ENCODE assay signal across 8 cellular contexts in the genomic region with DNA sequence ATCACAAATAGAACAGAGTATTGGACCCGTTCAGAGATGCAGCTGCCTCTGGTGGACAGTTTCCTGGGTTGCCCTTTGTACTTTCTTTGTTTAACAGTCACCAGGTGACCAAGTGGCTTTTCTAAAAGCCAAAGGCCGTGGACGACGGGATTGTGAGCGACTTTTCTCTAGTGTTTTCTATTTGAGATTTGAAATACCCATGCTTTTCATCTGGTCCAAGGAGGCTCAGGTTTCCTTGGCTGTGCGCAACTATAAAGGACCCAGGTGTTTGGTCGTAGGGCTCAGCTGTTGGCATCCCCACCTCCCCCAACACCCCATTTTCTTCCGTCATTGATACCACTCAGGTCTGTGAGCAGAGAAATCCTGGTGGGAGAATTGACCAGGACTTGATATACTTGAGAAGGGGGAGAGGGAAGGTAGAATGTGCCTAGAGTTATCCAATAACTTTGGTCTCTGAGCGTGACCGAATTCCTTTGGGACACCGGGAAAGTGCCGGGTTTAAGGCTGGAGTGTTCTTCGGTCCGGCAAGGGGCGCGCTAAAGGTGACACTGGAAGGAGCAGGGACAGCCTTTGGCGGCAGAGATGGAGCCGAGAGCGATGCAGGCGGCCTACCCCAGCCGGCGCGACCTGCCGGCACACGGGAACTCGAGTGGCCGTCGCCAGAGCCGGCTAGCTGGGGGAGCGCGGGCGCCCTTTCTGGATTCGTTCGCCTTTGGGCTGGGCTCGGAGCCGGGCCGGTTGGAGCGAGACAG.
DNase-seq lines count a peak whose midpoint lies in the region; ATAC-seq and TF ChIP-seq lines count a peak whose summit lies in the region.

No MANE protein-coding gene starts in this region.

- intact Hi-C loops in PC-3 (cut with micrococcal nuclease), result loop anchor here (1.0 kb wide), 1 partner anchor 10 kb away; no protein-coding TSS in a partner anchor

- peaks cover 40% of the 10 kb centered on the region for H3K4me1 ChIP-seq in PC-3 (ENCODE audit: insufficient read depth, low read length)
- peaks cover 59% of the 10 kb centered on the region for H3K4me1 ChIP-seq in osteoblast (ENCODE audit: insufficient read depth, low read length)

- CTCF ChIA-PET in PC-3 (lab: Charles Lee), result no interaction called here

- peak overlapping the region; percentile 99 for H3K4me2 ChIP-seq in PC-3 (ENCODE audit: low read length)
- peak overlapping the region; percentile 84 for H3K4me2 ChIP-seq in osteoblast (ENCODE audit: insufficient read depth, low read length)

- H3K9me3 Mint-ChIP-seq in activated T-cell treated with anti-CD3 and anti-CD28 coated beads, Interleukin-2, amount 50 U/mL, for 4 hours, result no peaks in the 10 kb centered on the region

- TF ChIP-seq CTCF in PC-3 (conservative IDR thresholded peaks at IDR 0.05; ENCODE audit: low read depth, low read length) (no peak), epithelial cell of esophagus (IDR thresholded peaks at IDR 0.05; ENCODE audit: insufficient read depth, low read depth, low read length, missing control alignments) (no peak), osteoblast (IDR thresholded peaks at IDR 0.05; ENCODE audit: extremely low read depth, low read depth, low read length) (no peak)

- H3K4me3 Mint-ChIP-seq in activated T-cell treated with anti-CD3 and anti-CD28 coated beads, Interleukin-2, amount 50 U/mL, for 4 hours, result peak overlapping the region; percentile 87

- peaks cover 60% of the 10 kb centered on the region for H3K4me1 Mint-ChIP-seq in activated T-cell treated with anti-CD3 and anti-CD28 coated beads, Interleukin-2, amount 50 U/mL, for 4 hours (ENCODE audit: low read depth)

- no peak for DNase-seq in activated T-cell treated with anti-CD3 and anti-CD28 coated beads, Interleukin-2, amount 50 U/mL, for 4 hours
- DNase-seq in activated T-cell treated with anti-CD3 and anti-CD28 coated beads for 4 hours (no peak), PC-3 (peak; percentile 18), epithelial cell of esophagus (ENCODE audit: low read depth) (no peak), osteoblast (ENCODE audit: insufficient read length, low spot score, missing footprints) (peak; percentile 79), OCI-M2 (lab: John Stamatoyannopoulos, UW; ENCODE audit: unreplicated experiment) (no peak), occipital lobe (lab: John Stamatoyannopoulos, UW) (no peak)

- peaks cover 5% of the 10 kb centered on the region for H3F3A ChIP-seq in PC-3 (ENCODE audit: low read length, unreplicated experiment)

- POLR2A ChIA-PET in PC-3 (lab: Charles Lee; ENCODE audit: unreplicated experiment), result interaction anchor here (0.6 to 0.7 kb wide), 3 partner anchors 9 to 952 kb away, joined by 3 to 6 read pairs (median 4); no protein-coding TSS in a partner anchor

- H3K9me2 ChIP-seq in PC-3 (replicated peaks; ENCODE audit: low read length), result no peaks in the 10 kb centered on the region

- ATAC-seq in activated T-cell treated with anti-CD3 and anti-CD28 coated beads, Interleukin-2, amount 50 U/mL, for 4 hours, result no peak
- ATAC-seq in PC-3 (peak; percentile 31), GM18517 (IDR thresholded peaks at IDR 0.05; ENCODE audit: unreplicated experiment) (no peak)

- no peaks in the 10 kb centered on the region for H3K27me3 ChIP-seq in PC-3 (ENCODE audit: low read length)
- H3K27me3 ChIP-seq in osteoblast (ENCODE audit: insufficient read depth, low read length), result no peaks in the 10 kb centered on the region

- no peaks in the 10 kb centered on the region for H3K9me3 ChIP-seq in PC-3 (ENCODE audit: low read length)
- no peaks in the 10 kb centered on the region for H3K9me3 ChIP-seq in osteoblast (ENCODE audit: low read depth, low read length)

- H2AFZ ChIP-seq in PC-3 (ENCODE audit: low read length) (peak overlapping the region; percentile 91), osteoblast (ENCODE audit: low read length) (peak overlapping the region; percentile 39)

- peaks cover 7% of the 10 kb centered on the region for H3K36me3 Mint-ChIP-seq in activated T-cell treated with anti-CD3 and anti-CD28 coated beads, Interleukin-2, amount 50 U/mL, for 4 hours (ENCODE audit: insufficient read depth)

- TSS peak; percentile 93 for BruUV-seq in PC-3 (replicated peaks; lab: Mats Ljungman, UMichigan)

- peak overlapping the region; percentile 74 for H3K9ac ChIP-seq in PC-3 (ENCODE audit: low read length)

- H4K20me1 ChIP-seq in PC-3 (ENCODE audit: low read length) (peaks cover 26% of the 10 kb centered on the region), osteoblast (ENCODE audit: insufficient read depth, low read length) (peaks cover 32% of the 10 kb centered on the region)

- H3K36me3 ChIP-seq in PC-3 (ENCODE audit: low read depth, low read length), result no peaks in the 10 kb centered on the region
- peaks cover 10% of the 10 kb centered on the region for H3K36me3 ChIP-seq in osteoblast (ENCODE audit: insufficient read depth, low read length)

- H3K27ac ChIP-seq in PC-3 (ENCODE audit: low read length) (peak overlapping the region; percentile 41), osteoblast (ENCODE audit: low read depth, low read length) (peak overlapping the region; percentile 62)

- peak overlapping the region; percentile 79 for H3K4me3 ChIP-seq in PC-3 (ENCODE audit: low read length)
- H3K4me3 ChIP-seq in epithelial cell of esophagus (ENCODE audit: low read length), result peak overlapping the region; percentile 58
- peak overlapping the region; percentile 80 for H3K4me3 ChIP-seq in osteoblast (ENCODE audit: insufficient read depth, low read length)

- H3K79me2 ChIP-seq in PC-3 (ENCODE audit: low read length), result peaks cover 40% of the 10 kb centered on the region
- peaks cover 49% of the 10 kb centered on the region for H3K79me2 ChIP-seq in osteoblast (ENCODE audit: insufficient read depth, low read length)

- no peaks in the 10 kb centered on the region for H3K27me3 Mint-ChIP-seq in activated T-cell treated with anti-CD3 and anti-CD28 coated beads, Interleukin-2, amount 50 U/mL, for 4 hours (ENCODE audit: low read depth)

Comparison
In these comparisons a context has a peak if more than half of its experiments do, and no peak if none do; other contexts are left out.
1. DNase-seq: peak in PC-3 (single experiment) and osteoblast (single experiment); none in activated T-cell treated with anti-CD3 and anti-CD28 coated beads, Interleukin-2, amount 50 U/mL, for 4 hours (single experiment), activated T-cell treated with anti-CD3 and anti-CD28 coated beads for 4 hours (single experiment), epithelial cell of esophagus (single experiment), OCI-M2 (single experiment) and occipital lobe (single experiment).
2. Peak in every context shown above with its lines, with median percentiles within 50 percentile points of each other: H3K4me3 ChIP-seq.